In the genomic region with DNA sequence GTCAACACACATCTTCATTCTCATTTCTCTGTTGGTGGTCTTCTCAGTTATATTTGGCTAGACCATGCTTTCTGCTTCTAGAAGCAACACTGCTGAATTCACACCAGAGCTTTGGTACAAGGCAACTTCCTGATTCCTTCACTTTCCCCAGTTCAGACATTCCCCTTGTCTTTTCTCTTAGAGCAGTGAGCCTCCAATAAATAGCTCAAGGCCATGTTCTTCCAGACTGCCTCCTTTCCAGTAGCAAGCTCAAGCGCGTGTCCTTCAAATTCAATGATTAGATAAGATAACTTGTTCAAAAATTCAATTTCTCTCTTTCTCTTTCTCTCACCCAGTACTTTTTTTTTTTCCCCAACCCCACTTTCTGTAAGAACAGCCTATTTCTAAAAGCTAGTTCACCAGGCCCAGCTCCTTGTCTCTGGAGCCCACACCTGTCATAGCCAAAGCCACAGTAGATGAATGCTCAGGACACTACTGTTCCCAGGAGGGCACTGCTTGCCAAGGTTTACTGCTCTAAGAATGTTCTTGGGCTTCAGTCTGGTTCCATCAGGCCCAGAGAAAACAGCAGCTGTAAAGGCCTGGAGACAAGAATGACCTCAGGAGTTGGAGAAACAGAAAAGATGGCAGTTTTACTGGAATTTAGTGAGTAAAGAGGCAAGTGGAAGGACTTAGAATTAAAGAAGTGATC, we compare ENCODE assay signal across 1 cellular context.
TF ChIP-seq lines count a peak whose summit lies in the region.

No MANE protein-coding gene starts in this region.

TF ChIP-seq in SK-N-SH treated with all-trans-retinoic acid at 6 μM for 48 hours, 23 proteins besides CTCF, POLR2A, EP300 and RAD21 (continued from another document):
- TF ChIP-seq POU6F1 (CRISPR knock-in tag; IDR thresholded peaks at IDR 0.05; ENCODE audit: borderline replicate concordance, low read depth) (no peak), ZNF565 (CRISPR knock-in tag; conservative IDR thresholded peaks at IDR 0.05; ENCODE audit: low read depth) (no peak), ISL1 (CRISPR knock-in tag; IDR thresholded peaks at IDR 0.05) (no peak), CREB5 (CRISPR knock-in tag; IDR thresholded peaks at IDR 0.05; ENCODE audit: low read depth) (no peak)
- TF ChIP-seq, protein P1, sequence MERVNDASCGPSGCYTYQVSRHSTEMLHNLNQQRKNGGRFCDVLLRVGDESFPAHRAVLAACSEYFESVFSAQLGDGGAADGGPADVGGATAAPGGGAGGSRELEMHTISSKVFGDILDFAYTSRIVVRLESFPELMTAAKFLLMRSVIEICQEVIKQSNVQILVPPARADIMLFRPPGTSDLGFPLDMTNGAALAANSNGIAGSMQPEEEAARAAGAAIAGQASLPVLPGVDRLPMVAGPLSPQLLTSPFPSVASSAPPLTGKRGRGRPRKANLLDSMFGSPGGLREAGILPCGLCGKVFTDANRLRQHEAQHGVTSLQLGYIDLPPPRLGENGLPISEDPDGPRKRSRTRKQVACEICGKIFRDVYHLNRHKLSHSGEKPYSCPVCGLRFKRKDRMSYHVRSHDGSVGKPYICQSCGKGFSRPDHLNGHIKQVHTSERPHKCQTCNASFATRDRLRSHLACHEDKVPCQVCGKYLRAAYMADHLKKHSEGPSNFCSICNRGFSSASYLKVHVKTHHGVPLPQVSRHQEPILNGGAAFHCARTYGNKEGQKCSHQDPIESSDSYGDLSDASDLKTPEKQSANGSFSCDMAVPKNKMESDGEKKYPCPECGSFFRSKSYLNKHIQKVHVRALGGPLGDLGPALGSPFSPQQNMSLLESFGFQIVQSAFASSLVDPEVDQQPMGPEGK (CRISPR knock-in tag; IDR thresholded peaks at IDR 0.05; ENCODE audit: borderline replicate concordance), result no peak
